ENCODE assay signal across 18 cellular contexts in genomic region chr22:46803936-46804335, GRCh38. TPM values are rescaled to one million over a fixed set of nuclear protein-coding genes. Genes with fewer than 3 reads are reported as not detected.
DNase-seq lines count a peak whose midpoint lies in the region; ATAC-seq and TF ChIP-seq lines count a peak whose summit lies in the region.
"Had no signal": no experiment of that assay in that cellular context is flagged by ENCODE, and none has a peak within 500 bp of the region (broad histone marks: within the 10 kb centered on the region; RNA-seq: fewer than 3 reads in every experiment).

No MANE protein-coding gene starts in this region.

- ATAC-seq in central memory CD8-positive, alpha-beta T cell (replicated peaks; ENCODE audit: extremely low read depth, poor library complexity, severe bottlenecking) = no peak
- ATAC-seq in lower lobe of right lung = no peak
- no peak for ATAC-seq in GM18868 (IDR thresholded peaks at IDR 0.05; ENCODE audit: unreplicated experiment)

- H3K36me3 ChIP-seq in lower lobe of right lung (peaks cover 63% of the 10 kb centered on the region), spleen (peaks cover 0 to 92% (median 40%) of the 10 kb centered on the region in 6 donors), prostate gland (no peaks in the 10 kb centered on the region)
- H3K36me3 ChIP-seq: HAP-1 had no signal

- TF ChIP-seq CTCF in RWPE1 (conservative IDR thresholded peaks at IDR 0.05; ENCODE audit: low read depth) (no peak), lower lobe of right lung (IDR thresholded peaks at IDR 0.05) (no peak), spleen (IDR thresholded peaks at IDR 0.05 in 8 of 11, conservative IDR thresholded peaks at IDR 0.05 in 3 of 11) (no peak), prostate gland (IDR thresholded peaks at IDR 0.05) (no peak)

- intact Hi-C loops in lower lobe of right lung (cut with DNase I) (no loop called here), spleen (cut with DNase I; ENCODE audit: low total_unique reads) (loop anchor here (5.0 kb wide), 1 partner anchor 1688 kb away; no protein-coding TSS in a partner anchor), prostate gland (cut with DNase I) (no loop called here)

- POLR2A ChIA-PET in RWPE1 (lab: Yijun Ruan, JAX; ENCODE audit: low non-redundant PET) = no interaction called here

- TF ChIP-seq POLR2A in spleen (IDR thresholded peaks at IDR 0.05) (no peak), prostate gland (IDR thresholded peaks at IDR 0.05) (no peak)

- H3K27ac ChIP-seq in RWPE1 (0 out of 2 replicates have a peak overlapping the region, but pooled peaks have one; percentile 18), lower lobe of right lung (no peak overlapping the region), spleen (no peak overlapping the region), prostate gland (no peak overlapping the region)
- H3K27ac ChIP-seq: C4-2B had no signal

- H3K9me3 ChIP-seq in lower lobe of right lung (no peaks in the 10 kb centered on the region), spleen (no peaks in the 10 kb centered on the region), prostate gland (no peaks in the 10 kb centered on the region)
- H3K9me3 ChIP-seq: HAP-1, MG63 had no signal

- H3K27me3 Mint-ChIP-seq in central memory CD8-positive, alpha-beta T cell = no peaks in the 10 kb centered on the region

- H3K9me3 Mint-ChIP-seq in central memory CD8-positive, alpha-beta T cell = no peaks in the 10 kb centered on the region
- H3K9me3 Mint-ChIP-seq: CD8-positive, alpha-beta memory T cell; HFFc6 had no signal

- H3K4me1 Mint-ChIP-seq in central memory CD8-positive, alpha-beta T cell = peaks cover 72% of the 10 kb centered on the region

- H3K4me3 Mint-ChIP-seq in central memory CD8-positive, alpha-beta T cell = no peak overlapping the region
- H3K4me3 Mint-ChIP-seq: HFFc6 had no signal

- CTCF ChIA-PET in RWPE1 (lab: Yijun Ruan, JAX) = interaction anchor here (0.6 to 2.1 kb wide), 10 partner anchors 8 to 1203 kb away, joined by 3 to 9 read pairs (median 4); partner anchors contain the start of gene CERK

- H3K27me3 ChIP-seq in lower lobe of right lung (ENCODE audit: low read depth) = no peaks in the 10 kb centered on the region
- no peaks in the 10 kb centered on the region for H3K27me3 ChIP-seq in spleen (replicated peaks in 1 of 7)
- H3K27me3 ChIP-seq in prostate gland (replicated peaks; ENCODE audit: insufficient read depth) = peaks cover 2% of the 10 kb centered on the region
- H3K27me3 ChIP-seq: MG63 had no signal

- peaks cover 21% of the 10 kb centered on the region for H3K36me3 Mint-ChIP-seq in central memory CD8-positive, alpha-beta T cell (ENCODE audit: insufficient read depth)

- H3K4me3 ChIP-seq in lower lobe of right lung (no peak overlapping the region), spleen (no peak overlapping the region), prostate gland (no peak overlapping the region)
- H3K4me3 ChIP-seq: HAP-1, MG63 had no signal

- peaks cover 22% of the 10 kb centered on the region for H3K4me1 ChIP-seq in lower lobe of right lung
- H3K4me1 ChIP-seq in spleen = peaks cover 10 to 54% (median 22%) of the 10 kb centered on the region in 6 donors
- H3K4me1 ChIP-seq in prostate gland (replicated peaks) = no peaks in the 10 kb centered on the region

- DNase-seq in RWPE1 (ENCODE audit: low spot score) = no peak
- DNase-seq in central memory CD8-positive, alpha-beta T cell (ENCODE audit: low spot score in 2 of 2) = no peak
- peak; percentile 40 for DNase-seq in lower lobe of right lung
- DNase-seq in spleen = peak; percentile 29
- no peak for DNase-seq in prostate gland (ENCODE audit: low spot score)
- no peak for DNase-seq in NCI-H82 (lab: John Stamatoyannopoulos, UW)
- DNase-seq: DMS153, GOT3, HFFc6, KG1, MG63, NCI-H2029, NCI-H446, NCI-H524 treated with DMSO at 0.1 percent for 48 hours had no signal

- peak overlapping the region; percentile 73 for H3K27ac Mint-ChIP-seq in central memory CD8-positive, alpha-beta T cell (ENCODE audit: low read depth)
- H3K27ac Mint-ChIP-seq: HFFc6 had no signal

- WGBS in spleen, 5 donors = 77 to 89% (median 78%) methylated on average over 10 of the region's 10 CpGs
- WGBS in prostate gland = 87% methylated on average over 10 of the region's 10 CpGs

RNA-seq across cellular contexts. Expression of gene TBC1D22A, which starts 41.5 kb away (rescaled TPM):
- total RNA-seq in lower lobe of right lung = 34.1 TPM
- total RNA-seq in spleen = 10 to 100 TPM; 40.1 to 66.9 (median 54.8) TPM
- polyA plus RNA-seq in spleen = 10 to 100 TPM; 17.2 to 34.0 (median 25.9) TPM
- 10 to 100 TPM; 16.0 to 30.7 TPM for total RNA-seq in prostate gland

Comparison
In these comparisons a context has a peak if more than half of its experiments do, and no peak if none do; other contexts are left out.
1. DNase-seq: peak in lower lobe of right lung (single experiment) and spleen (single experiment); none in RWPE1 (single experiment), central memory CD8-positive, alpha-beta T cell (0 of 2), prostate gland (single experiment) and NCI-H82 (single experiment).